18 cellular contexts compared by ENCODE assay signal in genomic region chr3:110193114-110193513, GRCh38.
A peak's percentile ranks its signal among the peaks of the same experiment; 100 is the strongest.
DNase-seq lines count a peak whose midpoint lies in the region; ATAC-seq and TF ChIP-seq lines count a peak whose summit lies in the region.
"Had no signal": no experiment of that assay in that cellular context is flagged by ENCODE, and none has a peak within 500 bp of the region (broad histone marks: within the 10 kb centered on the region; RNA-seq: fewer than 3 reads in every experiment).

No MANE protein-coding gene starts in this region.

- ATAC-seq in SK-N-SH treated with all-trans-retinoic acid at 6 μM for 48 hours: peak; percentile 43; the same call in 2 of the 3 replicates
- ATAC-seq in gastrocnemius medialis: no peak

- H3K27me3 ChIP-seq in SJCRH30 (no peaks in the 10 kb centered on the region), gastrocnemius medialis (no peaks in the 10 kb centered on the region)

- H3K4me1 ChIP-seq in SJCRH30 (no peaks in the 10 kb centered on the region), gastrocnemius medialis (no peaks in the 10 kb centered on the region)

- H3K9me3 Mint-ChIP-seq in type B pancreatic cell: peaks cover 3% of the 10 kb centered on the region

- H3K27ac ChIP-seq in SJCRH30 (no peak overlapping the region), gastrocnemius medialis (no peak overlapping the region)
- H3K27ac ChIP-seq: KMS-11 had no signal

- no peaks in the 10 kb centered on the region for H3K36me3 Mint-ChIP-seq in type B pancreatic cell
- H3K36me3 Mint-ChIP-seq: CD4-positive, CD25-positive, alpha-beta regulatory T cell had no signal

- H3K4me3 Mint-ChIP-seq in type B pancreatic cell: peak overlapping the region; percentile 5
- H3K4me3 Mint-ChIP-seq: CD4-positive, CD25-positive, alpha-beta regulatory T cell; H9 had no signal

- in situ Hi-C loops in gastrocnemius medialis (cut with MboI; ENCODE audit: low sequenced_read_pairs in 4 of 4): no loop called here

- no peaks in the 10 kb centered on the region for H3K27me3 Mint-ChIP-seq in type B pancreatic cell
- H3K27me3 Mint-ChIP-seq: CD4-positive, CD25-positive, alpha-beta regulatory T cell had no signal

- no peak for TF ChIP-seq POLR2A in gastrocnemius medialis (IDR thresholded peaks at IDR 0.05)

- H3K9me3 ChIP-seq in SJCRH30 (replicated peaks) (no peaks in the 10 kb centered on the region), gastrocnemius medialis (no peaks in the 10 kb centered on the region)

- H3K4me3 ChIP-seq in fibroblast of pulmonary artery (replicated peaks; ENCODE audit: low read depth, low read length) (no peak overlapping the region), SJCRH30 (no peak overlapping the region), gastrocnemius medialis (no peak overlapping the region)

- no peaks in the 10 kb centered on the region for H3K4me1 Mint-ChIP-seq in type B pancreatic cell (ENCODE audit: unreplicated experiment)
- H3K4me1 Mint-ChIP-seq: CD4-positive, CD25-positive, alpha-beta regulatory T cell; H9 had no signal

- TF ChIP-seq CTCF in fibroblast of pulmonary artery (IDR thresholded peaks at IDR 0.05; ENCODE audit: low read length, missing control alignments): no peak
- no peak for TF ChIP-seq CTCF in type B pancreatic cell (conservative IDR thresholded peaks at IDR 0.05)
- no peak for TF ChIP-seq CTCF in gastrocnemius medialis (IDR thresholded peaks at IDR 0.05 in 4 of 5, conservative IDR thresholded peaks at IDR 0.05 in 1 of 5)

- peak overlapping the region; percentile 61 for H3K27ac Mint-ChIP-seq in type B pancreatic cell
- H3K27ac Mint-ChIP-seq: CD4-positive, CD25-positive, alpha-beta regulatory T cell; H9 had no signal

- H3K36me3 ChIP-seq in SJCRH30: no peaks in the 10 kb centered on the region
- H3K36me3 ChIP-seq in gastrocnemius medialis: no peaks in the 10 kb centered on the region

- peak; percentile 38 for DNase-seq in HS-27A (ENCODE audit: low read depth)
- peak; percentile 7 for DNase-seq in fibroblast of pulmonary artery (ENCODE audit: low read depth)
- DNase-seq in type B pancreatic cell (ENCODE audit: extremely low spot score, unreplicated experiment): no peak
- DNase-seq in NCI-H146 treated with DMSO at 0.1 percent for 48 hours (lab: John Stamatoyannopoulos, UW; ENCODE audit: unreplicated experiment): no peak
- no peak for DNase-seq in SJCRH30
- DNase-seq in gastrocnemius medialis: no peak
- DNase-seq: CD4-positive, CD25-positive, alpha-beta regulatory T cell; DMS 273 treated with DMSO at 0.1 percent for 48 hours; DMS79 treated with DMSO at 0.1 percent for 48 hours; H9; NCI-H1105; NCI-H1694; NCI-H2081; NCI-H446 treated with DMSO at 0.1 percent for 48 hours; NCI-H526 treated with DMSO at 0.1 percent for 48 hours; OCI-M1 had no signal

- intact Hi-C loops in gastrocnemius medialis (cut with DNase I; ENCODE audit: low total_unique reads): no loop called here

TF ChIP-seq in SK-N-SH treated with all-trans-retinoic acid at 6 μM for 48 hours, 23 proteins besides CTCF, POLR2A, EP300 and RAD21:
- TF ChIP-seq POU6F1 (CRISPR knock-in tag; IDR thresholded peaks at IDR 0.05; ENCODE audit: borderline replicate concordance, low read depth) (no peak), CSDC2 (CRISPR knock-in tag; IDR thresholded peaks at IDR 0.05) (no peak)

Comparison
In these comparisons a context has a peak if more than half of its experiments do, and no peak if none do; other contexts are left out.
1. DNase-seq: peak in HS-27A (single experiment) and fibroblast of pulmonary artery (single experiment); none in type B pancreatic cell (single experiment), NCI-H146 treated with DMSO at 0.1 percent for 48 hours (single experiment), SJCRH30 (0 of 2) and gastrocnemius medialis (0 of 2).